In genomic region chr7:55595511-55595910, GRCh38 we compare ENCODE assay signal across 6 cellular contexts.
"Had no signal": no experiment of that assay in that cellular context is flagged by ENCODE, and none has a peak within 500 bp of the region (broad histone marks: within the 10 kb centered on the region; RNA-seq: fewer than 3 reads in every experiment).

No MANE protein-coding gene starts in this region.

- H3K9me3 ChIP-seq: HAP-1 had no signal

- H3K4me3 ChIP-seq: GM23338, HAP-1 had no signal

- H3K36me3 ChIP-seq: HAP-1 had no signal

- H3K9ac ChIP-seq: KMS-11 had no signal

- H3K27ac ChIP-seq: KMS-11 had no signal

- DNase-seq: IMR-90, KBM-7 had no signal

- H3K4me2 ChIP-seq: GM23338, KMS-11 had no signal

- H3K4me1 ChIP-seq: HAP-1 had no signal

- H2AFZ ChIP-seq: GM23338 had no signal

- ATAC-seq: GM23338 had no signal

- FAIRE-seq: HTR-8/SVneo had no signal
